In genomic region chr6:148513145-148514071, GRCh38 we compare ENCODE assay signal across 1 cellular context.
TF ChIP-seq lines count a peak whose summit lies in the region.

No MANE protein-coding gene starts in this region.

TF ChIP-seq in IMR-90, 13 proteins besides CTCF, POLR2A, EP300 and RAD21 (continued from another document):
- no peak for TF ChIP-seq MAZ (IDR thresholded peaks at IDR 0.05; ENCODE audit: borderline replicate concordance, low read depth, low read length)
- TF ChIP-seq NFE2L2 (IDR thresholded peaks at IDR 0.05; ENCODE audit: low read depth, low read length) = no peak
